In the genomic region with DNA sequence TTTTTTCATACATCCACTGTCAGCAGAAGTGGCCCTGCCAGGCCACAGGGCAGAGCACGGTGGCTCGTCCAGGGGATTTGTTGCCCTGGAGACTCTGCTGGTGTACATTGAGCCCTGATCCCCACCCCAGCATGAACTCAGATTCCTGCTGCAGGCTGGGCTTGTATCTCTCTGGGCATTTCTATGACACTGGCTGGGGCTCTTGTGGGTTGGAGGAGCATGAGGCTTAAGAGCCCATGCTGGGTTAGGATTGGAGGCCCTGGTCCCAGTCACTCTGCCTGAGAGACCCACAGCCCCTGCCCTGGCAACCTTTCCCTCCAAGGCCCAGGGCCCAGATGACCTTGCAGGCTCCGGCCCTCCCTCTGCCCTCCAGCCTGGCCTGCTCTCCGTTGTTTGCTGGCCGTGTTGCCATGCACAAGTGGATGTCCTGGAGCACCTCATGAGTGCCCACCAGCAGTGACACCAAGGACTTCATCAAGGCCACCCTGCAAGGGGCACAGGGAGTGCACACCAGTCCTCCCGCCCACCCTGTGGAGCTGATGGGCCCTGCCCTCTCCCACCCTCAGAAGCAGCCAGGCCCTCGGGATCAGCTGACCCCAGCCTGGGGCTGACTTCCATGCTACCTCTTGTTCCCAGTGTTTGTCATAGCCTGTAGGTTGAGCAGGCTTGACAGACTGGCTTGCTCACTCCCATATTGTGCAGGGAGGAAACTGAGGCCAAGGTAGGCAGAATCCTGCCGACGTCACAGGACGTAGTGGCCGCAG, we compare ENCODE assay signal across 24 cellular contexts.
"Had no signal": no experiment of that assay in that cellular context is flagged by ENCODE, and none has a peak within 500 bp of the region (broad histone marks: within the 10 kb centered on the region; RNA-seq: fewer than 3 reads in every experiment).

No MANE protein-coding gene starts in this region.

- H3K27me3 Mint-ChIP-seq: natural killer cell treated with Interleukin-12 subunit alpha and Interleukin-12 subunit beta and Interleukin-15 and Interleukin-18, amount 100 ng/mL, for 72 hours; stimulated activated naive CD8-positive, alpha-beta T cell treated with anti-CD3 and anti-CD28 coated beads, Interleukin-15, Interleukin-2, amounts not matched to agents 100 ng/mL and 50 ng/mL, for 24 hours had no signal

- H3K36me3 ChIP-seq: colonic mucosa, pancreas, right lobe of liver, transverse colon, upper lobe of right lung had no signal

- ATAC-seq: effector memory CD8-positive, alpha-beta T cell; mucosa of descending colon; natural killer cell treated with Interleukin-12 subunit alpha and Interleukin-12 subunit beta and Interleukin-15 and Interleukin-18, amount 100 ng/mL, for 72 hours; pancreas; right lobe of liver; stimulated activated naive B cell treated with anti-CD40 and anti-IgM and Interleukin-4, amounts not matched to agents 10 μg/mL and 1 μg/mL and 100 μg/mL, for 72 hours; upper lobe of right lung had no signal

- H3K9me3 Mint-ChIP-seq: effector memory CD8-positive, alpha-beta T cell; immature natural killer cell; mesothelial cell of epicardium; natural killer cell treated with Interleukin-12 subunit alpha and Interleukin-12 subunit beta and Interleukin-15 and Interleukin-18, amount 100 ng/mL, for 72 hours; neural crest cell; stimulated activated naive CD8-positive, alpha-beta T cell treated with anti-CD3 and anti-CD28 coated beads, Interleukin-15, Interleukin-2, amounts not matched to agents 100 ng/mL and 50 ng/mL, for 24 hours had no signal

- H3K36me3 Mint-ChIP-seq: immature natural killer cell; mesothelial cell of epicardium; natural killer cell treated with Interleukin-12 subunit alpha and Interleukin-12 subunit beta and Interleukin-15 and Interleukin-18, amount 100 ng/mL, for 72 hours; stimulated activated naive B cell treated with anti-CD40 and anti-IgM and Interleukin-4, amounts not matched to agents 10 μg/mL and 1 μg/mL and 100 μg/mL, for 72 hours had no signal

- H3K27me3 ChIP-seq: colonic mucosa, pancreas, right lobe of liver, transverse colon, upper lobe of right lung had no signal

- H3K27ac Mint-ChIP-seq: effector memory CD8-positive, alpha-beta T cell; memory B cell; mesothelial cell of epicardium; stimulated activated naive B cell treated with anti-CD40 and anti-IgM and Interleukin-4, amounts not matched to agents 10 μg/mL and 1 μg/mL and 100 μg/mL, for 72 hours; stimulated activated naive CD8-positive, alpha-beta T cell treated with anti-CD3 and anti-CD28 coated beads, Interleukin-15, Interleukin-2, amounts not matched to agents 100 ng/mL and 50 ng/mL, for 24 hours had no signal

- H3K9me3 ChIP-seq: colonic mucosa, mucosa of descending colon, pancreas, right lobe of liver, transverse colon, upper lobe of right lung had no signal

- DNase-seq: colonic mucosa; effector memory CD8-positive, alpha-beta T cell; hypothalamus; immature natural killer cell; mucosa of descending colon; naive B cell; nucleus accumbens; pancreas; retina; stimulated activated CD4-positive, alpha-beta T cell treated with anti-CD3 and anti-CD28 coated beads, Interleukin-15, amount 100 ng/mL, for 24 hours; stimulated activated CD4-positive, alpha-beta T cell treated with anti-CD3 and anti-CD28 coated beads, Interleukin-2, amount 100 ng/mL, for 48 hours; stimulated activated naive B cell treated with anti-CD40 and anti-IgM and Interleukin-4, amounts not matched to agents 10 μg/mL and 1 μg/mL and 100 μg/mL, for 72 hours; transverse colon; upper lobe of right lung had no signal

- H3K4me1 Mint-ChIP-seq: memory B cell; mesothelial cell of epicardium; neural crest cell; stimulated activated naive B cell treated with anti-CD40 and anti-IgM and Interleukin-4, amounts not matched to agents 10 μg/mL and 1 μg/mL and 100 μg/mL, for 72 hours had no signal

- H3K4me3 ChIP-seq: colonic mucosa, lung, mucosa of descending colon, pancreas, right lobe of liver, transverse colon, upper lobe of right lung had no signal

- H3K4me3 Mint-ChIP-seq: effector memory CD8-positive, alpha-beta T cell; immature natural killer cell; memory B cell; mesothelial cell of epicardium; natural killer cell treated with Interleukin-12 subunit alpha and Interleukin-12 subunit beta and Interleukin-15 and Interleukin-18, amount 100 ng/mL, for 72 hours; neural crest cell; stimulated activated naive B cell treated with anti-CD40 and anti-IgM and Interleukin-4, amounts not matched to agents 10 μg/mL and 1 μg/mL and 100 μg/mL, for 72 hours; stimulated activated naive CD8-positive, alpha-beta T cell treated with anti-CD3 and anti-CD28 coated beads, Interleukin-15, Interleukin-2, amounts not matched to agents 100 ng/mL and 50 ng/mL, for 24 hours had no signal

- H3K27ac ChIP-seq: colonic mucosa, pancreas, right lobe of liver, transverse colon, upper lobe of right lung had no signal

- FAIRE-seq: frontal cortex, keratinocyte, pancreas, small intestine had no signal

- H3K4me1 ChIP-seq: colonic mucosa, pancreas, right lobe of liver, transverse colon, upper lobe of right lung had no signal
